In the genomic region with DNA sequence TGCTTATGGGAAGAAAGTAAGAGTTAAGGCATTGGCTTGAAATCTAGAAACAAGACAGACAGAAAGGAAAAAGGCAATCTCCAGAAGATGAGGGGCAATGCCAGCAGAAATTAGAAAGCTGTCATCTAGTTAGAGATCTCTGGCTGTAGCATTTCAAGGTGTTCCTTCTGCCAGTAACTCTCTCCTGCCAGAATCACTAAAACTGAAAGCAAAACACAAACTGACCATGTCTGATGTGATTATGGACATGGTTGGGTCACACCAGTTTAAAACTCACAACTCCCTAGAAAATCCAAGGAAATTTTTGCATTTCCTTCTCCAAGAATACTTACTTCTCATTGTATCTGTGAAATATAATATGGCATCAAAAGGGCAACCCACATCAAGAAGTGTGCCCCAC, we compare ENCODE assay signal across 22 cellular contexts.
DNase-seq lines count a peak whose midpoint lies in the region; ATAC-seq and TF ChIP-seq lines count a peak whose summit lies in the region.
"Had no signal": no experiment of that assay in that cellular context is flagged by ENCODE, and none has a peak within 500 bp of the region (broad histone marks: within the 10 kb centered on the region; RNA-seq: fewer than 3 reads in every experiment).

No MANE protein-coding gene starts in this region.

- H3K27me3 ChIP-seq in Panc1 (ENCODE audit: control insufficient read depth, insufficient read depth, low read length), result no peaks in the 10 kb centered on the region
- no peaks in the 10 kb centered on the region for H3K27me3 ChIP-seq in dorsolateral prefrontal cortex
- H3K27me3 ChIP-seq in trophoblast cell (ENCODE audit: insufficient read depth, low read length), result no peaks in the 10 kb centered on the region
- H3K27me3 ChIP-seq in GM23338 (ENCODE audit: insufficient read depth), result no peaks in the 10 kb centered on the region
- H3K27me3 ChIP-seq: SJCRH30 had no signal

- H3K4ac ChIP-seq in trophoblast cell (ENCODE audit: low read depth, low read length), result no peak overlapping the region

- H3K9me3 Mint-ChIP-seq in Calu3 (ENCODE audit: low read depth, unreplicated experiment) (no peaks in the 10 kb centered on the region), neural crest cell (no peaks in the 10 kb centered on the region), GM23338 (no peaks in the 10 kb centered on the region)
- H3K9me3 Mint-ChIP-seq: CD4-positive, CD25-positive, alpha-beta regulatory T cell; H9 had no signal

- no peak overlapping the region for H2BK120ac ChIP-seq in trophoblast cell (ENCODE audit: insufficient read depth, low read length, poor library complexity)

- no peak overlapping the region for H4K8ac ChIP-seq in trophoblast cell (ENCODE audit: low read depth, low read length)

- intact Hi-C loops in Calu3 (cut with micrococcal nuclease; ENCODE audit: unreplicated experiment) (no loop called here), Panc1 (cut with micrococcal nuclease; ENCODE audit: unreplicated experiment) (no loop called here), dorsolateral prefrontal cortex (cut with DNase I) (loop anchor here in 1 of 2 donors (2.0 kb wide), 1 partner anchor 43 kb away; no protein-coding TSS in a partner anchor), Right ventricle myocardium superior (cut with DNase I) (no loop called here)

- H3K4me3 Mint-ChIP-seq in Calu3 (ENCODE audit: low read depth, unreplicated experiment), result no peak overlapping the region
- H3K4me3 Mint-ChIP-seq in neural crest cell, result no peak overlapping the region
- no peak overlapping the region for H3K4me3 Mint-ChIP-seq in GM23338
- H3K4me3 Mint-ChIP-seq: CD4-positive, CD25-positive, alpha-beta regulatory T cell; H9 had no signal

- H4K12ac ChIP-seq in trophoblast cell (ENCODE audit: low read depth, low read length), result no peak overlapping the region

- no peak overlapping the region for H2AFZ ChIP-seq in trophoblast cell (ENCODE audit: insufficient read depth, low read length, poor library complexity)
- no peak overlapping the region for H2AFZ ChIP-seq in GM23338

- H2BK12ac ChIP-seq in trophoblast cell (ENCODE audit: low read length), result no peak overlapping the region

- DNase-seq in Calu3 (no peak), Panc1 (ENCODE audit: low read depth, low spot score) (no peak), dorsolateral prefrontal cortex (no peak), neural crest cell (ENCODE audit: low read depth, low spot score) (no peak), trophoblast cell (no peak), GM23338 (ENCODE audit: low spot score) (no peak), Right ventricle myocardium superior (no peak)
- DNase-seq: 8988T; BE2C; CD4-positive, CD25-positive, alpha-beta regulatory T cell; COR-L47; GF-D8; H9; KG1; NCI-H1105 treated with DMSO at 0.1 percent for 48 hours; NCI-H1694 treated with DMSO at 0.1 percent for 48 hours; NCI-H2107; NCI-H510A; NCI-H748 treated with DMSO at 0.1 percent for 48 hours; SJCRH30 had no signal

- peaks cover 5% of the 10 kb centered on the region for H3K79me1 ChIP-seq in trophoblast cell (ENCODE audit: low read length)

- H3F3A ChIP-seq in GM23338 (replicated peaks; ENCODE audit: low read depth), result no peaks in the 10 kb centered on the region

- H3K36me3 Mint-ChIP-seq in Calu3 (ENCODE audit: insufficient read depth, unreplicated experiment) (peaks cover 32% of the 10 kb centered on the region), neural crest cell (ENCODE audit: low read depth) (no peaks in the 10 kb centered on the region), GM23338 (ENCODE audit: low read depth) (no peaks in the 10 kb centered on the region)
- H3K36me3 Mint-ChIP-seq: CD4-positive, CD25-positive, alpha-beta regulatory T cell had no signal

- no peak overlapping the region for H2BK5ac ChIP-seq in trophoblast cell (ENCODE audit: low read depth, low read length, poor library complexity)

- TF ChIP-seq CTCF in Calu3 (IDR thresholded peaks at IDR 0.05; ENCODE audit: unreplicated experiment) (no peak), Panc1 (IDR thresholded peaks at IDR 0.05) (no peak), dorsolateral prefrontal cortex (IDR thresholded peaks at IDR 0.05 in 54 of 56, conservative IDR thresholded peaks at IDR 0.05 in 2 of 56; ENCODE audit: low read depth in 1 of 56, partially characterized antibody in 56 of 56) (no peak), neural crest cell (conservative IDR thresholded peaks at IDR 0.05) (no peak), GM23338 (conservative IDR thresholded peaks at IDR 0.05; ENCODE audit: low read depth in 2 of 2) (no peak)

- ATAC-seq in Panc1, result no peak
- ATAC-seq in GM21390 (IDR thresholded peaks at IDR 0.05; ENCODE audit: unreplicated experiment), result no peak
- no peak for ATAC-seq in GM23338
- ATAC-seq in Right ventricle myocardium superior (ENCODE audit: poor library complexity), result no peak
- ATAC-seq: HepG2 had no signal

- POLR2A ChIA-PET in Panc1 (lab: Charles Lee), result interaction anchor here (1.2 kb wide), 1 partner anchor 9 kb away, joined by 3 read pairs; no protein-coding TSS in a partner anchor

- no peak overlapping the region for H3K9ac ChIP-seq in trophoblast cell (ENCODE audit: low read length)

- no peak overlapping the region for H2AK5ac ChIP-seq in trophoblast cell (ENCODE audit: low read length)

- H3K4me1 ChIP-seq in Panc1 (ENCODE audit: control insufficient read depth, insufficient read depth, low read length) (peaks cover 76% of the 10 kb centered on the region), trophoblast cell (ENCODE audit: control insufficient read depth in 1 of 2, insufficient read depth in 2 of 2, low read length in 2 of 2) (peaks cover 8 to 14% of the 10 kb centered on the region in 2 experiments), GM23338 (ENCODE audit: insufficient read depth) (peaks cover 25% of the 10 kb centered on the region)
- H3K4me1 ChIP-seq: BE2C had no signal

- CTCF ChIA-PET in Calu3 (lab: Charles Lee), result interaction anchor here (1.3 to 1.5 kb wide), 3 partner anchors 11 to 34 kb away, joined by 3 to 4 read pairs (median 3); no protein-coding TSS in a partner anchor
- CTCF ChIA-PET in Panc1 (lab: Charles Lee), result interaction anchor here (1.2 kb wide), 1 partner anchor 42 kb away, joined by 5 read pairs; no protein-coding TSS in a partner anchor

- H3K79me2 ChIP-seq in trophoblast cell (ENCODE audit: control insufficient read depth, insufficient read depth, low read length, poor library complexity) (no peaks in the 10 kb centered on the region), GM23338 (replicated peaks; ENCODE audit: insufficient read depth) (peaks cover 66% of the 10 kb centered on the region)

- H3K27ac Mint-ChIP-seq in Calu3 (ENCODE audit: unreplicated experiment), result peak overlapping the region; percentile 57
- peak overlapping the region; percentile 43 for H3K27ac Mint-ChIP-seq in neural crest cell (ENCODE audit: unreplicated experiment)
- no peak overlapping the region for H3K27ac Mint-ChIP-seq in GM23338
- H3K27ac Mint-ChIP-seq: CD4-positive, CD25-positive, alpha-beta regulatory T cell had no signal

- no peak overlapping the region for H4K91ac ChIP-seq in trophoblast cell (ENCODE audit: low read depth, low read length)

- H3K27ac ChIP-seq in Panc1 (ENCODE audit: low read length), result peak overlapping the region; percentile 93
- H3K27ac ChIP-seq in dorsolateral prefrontal cortex, result peak overlapping the region in 58 of 59 donors; percentile 11 to 99 (median 91)
- H3K27ac ChIP-seq in trophoblast cell (ENCODE audit: low read depth, low read length), result no peak overlapping the region
- H3K27ac ChIP-seq in GM23338 (ENCODE audit: low read depth), result no peak overlapping the region
- H3K27ac ChIP-seq: SJCRH30 had no signal

- H3K4me3 ChIP-seq in Panc1 (ENCODE audit: low read depth in 2 of 2, low read length in 2 of 2), result peak overlapping the region; percentile 6 to 33; a peak in 3 of 4 replicates
- peak overlapping the region in 1 of 59 donors; percentile 5 for H3K4me3 ChIP-seq in dorsolateral prefrontal cortex
- H3K4me3 ChIP-seq in trophoblast cell (ENCODE audit: low read depth, low read length), result no peak overlapping the region
- H3K4me3 ChIP-seq in GM23338, result no peak overlapping the region
- H3K4me3 ChIP-seq: SJCRH30 had no signal

- H3K4me2 ChIP-seq in trophoblast cell (ENCODE audit: low read length), result no peak overlapping the region
- H3K4me2 ChIP-seq in GM23338, result no peak overlapping the region

- BruUV-seq in Calu3 (replicated peaks; lab: Mats Ljungman, UMichigan) (no TSS peak), Panc1 (replicated peaks; lab: Mats Ljungman, UMichigan) (no TSS peak)

- H3K4me1 Mint-ChIP-seq in Calu3 (ENCODE audit: low read depth, unreplicated experiment) (peaks cover 90% of the 10 kb centered on the region), neural crest cell (peaks cover 48% of the 10 kb centered on the region), GM23338 (peaks cover 33% of the 10 kb centered on the region)

- no peaks in the 10 kb centered on the region for H3K36me3 ChIP-seq in Panc1 (ENCODE audit: control insufficient read depth, insufficient read depth, low read length)
- H3K36me3 ChIP-seq in trophoblast cell (ENCODE audit: control insufficient read depth in 1 of 2, insufficient read depth in 2 of 2, low read length in 2 of 2), result no peaks in the 10 kb centered on the region
- no peaks in the 10 kb centered on the region for H3K36me3 ChIP-seq in GM23338 (ENCODE audit: insufficient read depth)
- H3K36me3 ChIP-seq: BE2C, SJCRH30 had no signal

- H3K27me3 Mint-ChIP-seq in Calu3 (ENCODE audit: unreplicated experiment), result no peaks in the 10 kb centered on the region
- H3K27me3 Mint-ChIP-seq in neural crest cell (ENCODE audit: low read depth), result no peaks in the 10 kb centered on the region
- H3K27me3 Mint-ChIP-seq in GM23338 (ENCODE audit: insufficient read depth, low read depth, poor library complexity), result no peaks in the 10 kb centered on the region

- in situ Hi-C loops in Panc1 (cut with HindIII; ENCODE audit: low pct_unique_long_range_greater_than_20kb, low sequenced_read_pairs), result no loop called here

- peaks cover 9% of the 10 kb centered on the region; the same call in 1 of the 2 replicates for H4K20me1 ChIP-seq in GM23338 (replicated peaks; ENCODE audit: insufficient read depth)

- H3K9me2 ChIP-seq in GM23338 (ENCODE audit: insufficient read depth), result no peaks in the 10 kb centered on the region

- H3K9me3 ChIP-seq in Panc1 (ENCODE audit: control insufficient read depth, insufficient read depth, low read depth, low read length) (no peaks in the 10 kb centered on the region), trophoblast cell (ENCODE audit: insufficient read depth, low read depth, low read length) (no peaks in the 10 kb centered on the region)
- H3K9me3 ChIP-seq: BE2C, SJCRH30 had no signal

- no peak overlapping the region for H3K23ac ChIP-seq in trophoblast cell (ENCODE audit: low read length)

- no peak overlapping the region for H3K18ac ChIP-seq in trophoblast cell (ENCODE audit: low read length)

- H3K14ac ChIP-seq in trophoblast cell (ENCODE audit: low read length), result no peak overlapping the region

TF ChIP-seq in GM23338, 12 proteins besides CTCF, POLR2A, EP300 and RAD21 (continues in another document):
- TF ChIP-seq CREB1 (CRISPR knock-in tag; IDR thresholded peaks at IDR 0.05; ENCODE audit: low read depth) (no peak), POLR2AphosphoS5 (IDR thresholded peaks at IDR 0.05; ENCODE audit: low read depth) (no peak), JUNB (IDR thresholded peaks at IDR 0.05; ENCODE audit: unreplicated experiment) (no peak), ZNF331 (CRISPR knock-in tag; IDR thresholded peaks at IDR 0.05; ENCODE audit: low read depth) (no peak), NANOG (IDR thresholded peaks at IDR 0.05; ENCODE audit: borderline replicate concordance) (no peak), ZNF114 (CRISPR knock-in tag; IDR thresholded peaks at IDR 0.05) (no peak)

Comparison
In these comparisons a context has a peak if more than half of its experiments do, and no peak if none do; other contexts are left out.
1. H3K27ac ChIP-seq: peak in Panc1 (single experiment) and dorsolateral prefrontal cortex (58 of 59); none in trophoblast cell (single experiment) and GM23338 (single experiment).
2. H3K4me3 ChIP-seq: peak in Panc1 (2 of 2); none in trophoblast cell (single experiment) and GM23338 (single experiment).